Comparison of ENCODE assay signal across 22 cellular contexts in genomic region chr15:56968256-56968655, GRCh38. TPM values are rescaled to one million over a fixed set of nuclear protein-coding genes. Genes with fewer than 3 reads are reported as not detected.
DNase-seq lines count a peak whose midpoint lies in the region; ATAC-seq, FAIRE-seq and TF ChIP-seq lines count a peak whose summit lies in the region.
"Had no signal": no experiment of that assay in that cellular context is flagged by ENCODE, and none has a peak within 500 bp of the region (broad histone marks: within the 10 kb centered on the region; RNA-seq: fewer than 3 reads in every experiment).

No MANE protein-coding gene starts in this region.

- dilution Hi-C loops in keratinocyte (cut with MboI; ENCODE audit: extremely low pct_ligation_motif_present, low sequenced_read_pairs): no loop called here

- intact Hi-C loops in Calu3 (cut with micrococcal nuclease; ENCODE audit: unreplicated experiment) (loop anchor here (5.0 kb wide), 1 partner anchor 41 kb away; no protein-coding TSS in a partner anchor), PC-3 (cut with micrococcal nuclease) (no loop called here), prostate gland (cut with DNase I) (no loop called here)
- intact Hi-C loops in activated CD4-positive, alpha-beta T cell treated with anti-CD3 and anti-CD28 coated beads, Interleukin-2, amount 10 ng/mL, durations not matched to agents 24 days and 14 days (cut with micrococcal nuclease): loop anchor here (10.0 kb wide), 1 partner anchor 203 kb away; no protein-coding TSS in a partner anchor

- H3K4me2 ChIP-seq in PC-3 (ENCODE audit: low read length) (peak overlapping the region; percentile 66; the same call in 1 of the 2 replicates), keratinocyte (ENCODE audit: control insufficient read depth, extremely low read depth, insufficient read depth, low read depth, low read length) (peak overlapping the region; percentile 72)
- H3K4me2 ChIP-seq: BLaER1 had no signal

- H3K4me3 ChIP-seq in PC-3 (ENCODE audit: low read length) (no peak overlapping the region), keratinocyte (ENCODE audit: control insufficient read depth in 2 of 3, extremely low read depth in 1 of 3, insufficient read depth in 2 of 3, low read depth in 1 of 3, low read length in 3 of 3) (no peak overlapping the region), prostate gland (no peak overlapping the region)
- H3K4me3 ChIP-seq: BLaER1 had no signal

- peaks cover 72% of the 10 kb centered on the region for H3K79me2 ChIP-seq in PC-3 (ENCODE audit: low read length)
- H3K79me2 ChIP-seq in keratinocyte (ENCODE audit: control insufficient read depth, insufficient read depth, low read length): peaks cover 89% of the 10 kb centered on the region

- no peak overlapping the region for H3K4me3 Mint-ChIP-seq in Calu3 (ENCODE audit: low read depth, unreplicated experiment)
- no peak overlapping the region for H3K4me3 Mint-ChIP-seq in activated CD4-positive, alpha-beta T cell treated with anti-CD3 and anti-CD28 coated beads, Interleukin-2, amount 10 ng/mL, durations not matched to agents 24 days and 14 days
- H3K4me3 Mint-ChIP-seq in activated CD8-positive, alpha-beta T cell treated with anti-CD3 and anti-CD28 coated beads, Interleukin-2, amount 10 ng/mL, durations not matched to agents 7 days and 5 days: no peak overlapping the region
- H3K4me3 Mint-ChIP-seq: CD8-positive, alpha-beta T cell had no signal

- H3K27me3 Mint-ChIP-seq in Calu3 (ENCODE audit: unreplicated experiment): no peaks in the 10 kb centered on the region
- no peaks in the 10 kb centered on the region for H3K27me3 Mint-ChIP-seq in activated CD4-positive, alpha-beta T cell treated with anti-CD3 and anti-CD28 coated beads, Interleukin-2, amount 10 ng/mL, durations not matched to agents 24 days and 14 days
- no peaks in the 10 kb centered on the region for H3K27me3 Mint-ChIP-seq in activated CD8-positive, alpha-beta T cell treated with anti-CD3 and anti-CD28 coated beads, Interleukin-2, amount 10 ng/mL, durations not matched to agents 7 days and 5 days (ENCODE audit: low read depth)

- POLR2A ChIA-PET in PC-3 (lab: Charles Lee; ENCODE audit: unreplicated experiment): no interaction called here
- POLR2A ChIA-PET in activated CD8-positive, alpha-beta T cell treated with anti-CD3 and anti-CD28 coated beads, Interleukin-2, amount 10 ng/mL, durations not matched to agents 7 days and 5 days (lab: Charles Lee): no interaction called here

- H3K27me3 ChIP-seq in PC-3 (ENCODE audit: low read length) (no peaks in the 10 kb centered on the region), keratinocyte (ENCODE audit: control insufficient read depth, extremely low read depth, insufficient read depth, low read length) (no peaks in the 10 kb centered on the region), prostate gland (replicated peaks; ENCODE audit: insufficient read depth) (no peaks in the 10 kb centered on the region)
- H3K27me3 ChIP-seq: BLaER1 had no signal

- H3K9me3 ChIP-seq in PC-3 (ENCODE audit: low read length) (no peaks in the 10 kb centered on the region), keratinocyte (ENCODE audit: control insufficient read depth, low read depth, low read length) (no peaks in the 10 kb centered on the region), prostate gland (no peaks in the 10 kb centered on the region)

- H3K9ac ChIP-seq in PC-3 (ENCODE audit: low read length): no peak overlapping the region
- no peak overlapping the region for H3K9ac ChIP-seq in keratinocyte (ENCODE audit: control insufficient read depth, extremely low read depth, insufficient read depth, low read length)
- H3K9ac ChIP-seq: BLaER1 had no signal

- H3K9me2 ChIP-seq in PC-3 (replicated peaks; ENCODE audit: low read length): no peaks in the 10 kb centered on the region

- peaks cover 19% of the 10 kb centered on the region for H3K4me1 ChIP-seq in PC-3 (ENCODE audit: insufficient read depth, low read length)
- H3K4me1 ChIP-seq in keratinocyte (ENCODE audit: control insufficient read depth, extremely low read depth, insufficient read depth, low read length): peaks cover 15% of the 10 kb centered on the region
- H3K4me1 ChIP-seq in prostate gland (replicated peaks): peaks cover 3% of the 10 kb centered on the region

- 0 out of 2 replicates have a peak, but pooled peaks cover 7% of the 10 kb centered on the region for H4K20me1 ChIP-seq in PC-3 (ENCODE audit: low read length)
- no peaks in the 10 kb centered on the region for H4K20me1 ChIP-seq in keratinocyte (ENCODE audit: control insufficient read depth, extremely low read depth, insufficient read depth, low read length)

- CTCF ChIA-PET in Calu3 (lab: Charles Lee): interaction anchor here (0.9 to 1.2 kb wide), 2 partner anchors 9 to 472 kb away, joined by 3 read pairs; no protein-coding TSS in a partner anchor
- CTCF ChIA-PET in PC-3 (lab: Charles Lee): no interaction called here
- CTCF ChIA-PET in activated CD8-positive, alpha-beta T cell treated with anti-CD3 and anti-CD28 coated beads, Interleukin-2, amount 10 ng/mL, durations not matched to agents 7 days and 5 days (lab: Charles Lee): no interaction called here

- H3K27ac ChIP-seq in PC-3 (ENCODE audit: low read length) (peak overlapping the region; percentile 73), keratinocyte (ENCODE audit: control insufficient read depth, insufficient read depth, low read length) (no peak overlapping the region), prostate gland (peak overlapping the region; percentile 69 to 81)
- H3K27ac ChIP-seq: BLaER1 had no signal

- TF ChIP-seq POLR2A in prostate gland (IDR thresholded peaks at IDR 0.05): no peak

- H3K9me1 ChIP-seq in keratinocyte (ENCODE audit: control insufficient read depth, extremely low read depth, insufficient read depth, low read length): peaks cover 4% of the 10 kb centered on the region

- TF ChIP-seq CTCF in Calu3 (IDR thresholded peaks at IDR 0.05; ENCODE audit: unreplicated experiment) (no peak), PC-3 (conservative IDR thresholded peaks at IDR 0.05; ENCODE audit: low read depth, low read length) (no peak), keratinocyte (optimal IDR thresholded peaks at IDR 0.05 in 1 of 3, IDR thresholded peaks at IDR 0.05 in 1 of 3, conservative IDR thresholded peaks at IDR 0.05 in 1 of 3; ENCODE audit: extremely low read depth in 1 of 3, insufficient read depth in 2 of 3, low read length in 3 of 3) (no peak), prostate gland (IDR thresholded peaks at IDR 0.05) (no peak)

- no peak for FAIRE-seq in keratinocyte (lab: Jason Lieb, UNC)
- FAIRE-seq: G401.6, GM12892, H1, RCC 7860 had no signal

- H3K9me3 Mint-ChIP-seq in Calu3 (ENCODE audit: low read depth, unreplicated experiment): no peaks in the 10 kb centered on the region
- no peaks in the 10 kb centered on the region for H3K9me3 Mint-ChIP-seq in activated CD4-positive, alpha-beta T cell treated with anti-CD3 and anti-CD28 coated beads, Interleukin-2, amount 10 ng/mL, durations not matched to agents 24 days and 14 days
- no peaks in the 10 kb centered on the region for H3K9me3 Mint-ChIP-seq in activated CD8-positive, alpha-beta T cell treated with anti-CD3 and anti-CD28 coated beads, Interleukin-2, amount 10 ng/mL, durations not matched to agents 7 days and 5 days (ENCODE audit: insufficient read depth)
- H3K9me3 Mint-ChIP-seq: CD8-positive, alpha-beta T cell had no signal

- ATAC-seq in PC-3 (no peak; the same call in 1 of the 2 replicates), HG03469 (IDR thresholded peaks at IDR 0.05; ENCODE audit: unreplicated experiment) (no peak)
- ATAC-seq in activated CD8-positive, alpha-beta T cell treated with anti-CD3 and anti-CD28 coated beads, Interleukin-2, amount 10 ng/mL, durations not matched to agents 7 days and 5 days: no peak
- ATAC-seq: CD8-positive, alpha-beta T cell had no signal

- BruUV-seq in Calu3 (replicated peaks; lab: Mats Ljungman, UMichigan) (no TSS peak), PC-3 (replicated peaks; lab: Mats Ljungman, UMichigan) (no TSS peak)

- no peak for DNase-seq in Calu3
- no peak for DNase-seq in PC-3
- no peak for DNase-seq in keratinocyte (ENCODE audit: low read depth, low spot score)
- DNase-seq in prostate gland (ENCODE audit: low spot score): no peak
- DNase-seq in activated CD4-positive, alpha-beta T cell treated with anti-CD3 and anti-CD28 coated beads, Interleukin-2, amount 10 ng/mL, durations not matched to agents 24 days and 14 days: no peak
- DNase-seq in activated CD8-positive, alpha-beta T cell treated with anti-CD3 and anti-CD28 coated beads, Interleukin-2, amount 10 ng/mL, durations not matched to agents 7 days and 5 days: no peak
- no peak for DNase-seq in Kasumi-1 (lab: John Stamatoyannopoulos, UW)
- DNase-seq: ACHN; CD8-positive, alpha-beta T cell; KBM-7; NCI-H1092 treated with DMSO at 0.1 percent for 48 hours; NCI-H1436 treated with DMSO at 0.1 percent for 48 hours; NCI-H2171; NCI-H524 treated with DMSO at 0.1 percent for 48 hours; NCI-H82; Right ventricle myocardium superior had no signal

- H3K4me1 Mint-ChIP-seq in Calu3 (ENCODE audit: low read depth, unreplicated experiment): peaks cover 75% of the 10 kb centered on the region
- peaks cover 31% of the 10 kb centered on the region for H3K4me1 Mint-ChIP-seq in activated CD4-positive, alpha-beta T cell treated with anti-CD3 and anti-CD28 coated beads, Interleukin-2, amount 10 ng/mL, durations not matched to agents 24 days and 14 days
- peaks cover 24% of the 10 kb centered on the region for H3K4me1 Mint-ChIP-seq in activated CD8-positive, alpha-beta T cell treated with anti-CD3 and anti-CD28 coated beads, Interleukin-2, amount 10 ng/mL, durations not matched to agents 7 days and 5 days (ENCODE audit: low read depth)

- peak overlapping the region; percentile 66 for H3K27ac Mint-ChIP-seq in Calu3 (ENCODE audit: unreplicated experiment)
- no peak overlapping the region for H3K27ac Mint-ChIP-seq in activated CD4-positive, alpha-beta T cell treated with anti-CD3 and anti-CD28 coated beads, Interleukin-2, amount 10 ng/mL, durations not matched to agents 24 days and 14 days
- no peak overlapping the region for H3K27ac Mint-ChIP-seq in activated CD8-positive, alpha-beta T cell treated with anti-CD3 and anti-CD28 coated beads, Interleukin-2, amount 10 ng/mL, durations not matched to agents 7 days and 5 days
- H3K27ac Mint-ChIP-seq: CD8-positive, alpha-beta T cell had no signal

- peaks cover 8% of the 10 kb centered on the region for H3K36me3 Mint-ChIP-seq in Calu3 (ENCODE audit: insufficient read depth, unreplicated experiment)
- H3K36me3 Mint-ChIP-seq in activated CD4-positive, alpha-beta T cell treated with anti-CD3 and anti-CD28 coated beads, Interleukin-2, amount 10 ng/mL, durations not matched to agents 24 days and 14 days (ENCODE audit: low read depth): no peaks in the 10 kb centered on the region
- H3K36me3 Mint-ChIP-seq in activated CD8-positive, alpha-beta T cell treated with anti-CD3 and anti-CD28 coated beads, Interleukin-2, amount 10 ng/mL, durations not matched to agents 7 days and 5 days (ENCODE audit: low read depth): peaks cover 5% of the 10 kb centered on the region
- H3K36me3 Mint-ChIP-seq: CD8-positive, alpha-beta T cell had no signal

- no peak overlapping the region for H2AFZ ChIP-seq in PC-3 (ENCODE audit: low read length)
- no peak overlapping the region for H2AFZ ChIP-seq in keratinocyte (ENCODE audit: control insufficient read depth, low read length)

- peaks cover 3% of the 10 kb centered on the region for H3F3A ChIP-seq in PC-3 (ENCODE audit: low read length, unreplicated experiment)

- no peaks in the 10 kb centered on the region for H3K36me3 ChIP-seq in PC-3 (ENCODE audit: low read depth, low read length)
- no peaks in the 10 kb centered on the region for H3K36me3 ChIP-seq in keratinocyte (ENCODE audit: control insufficient read depth in 2 of 2, extremely low read depth in 1 of 2, insufficient read depth in 2 of 2, low read length in 2 of 2)
- H3K36me3 ChIP-seq in prostate gland: no peaks in the 10 kb centered on the region

RNA-seq across cellular contexts. Expression of gene TCF12, which starts 49.8 kb away (rescaled TPM):
- total RNA-seq in Calu3 (2022) (115 and 127 TPM in 2 replicates), PC-3 (2014; rRNA removed) (78.3 and 103 TPM in 2 replicates), prostate gland (100 to 1,000 TPM in 1 of 2 donors, 10 to 100 TPM in 1; 95.4 to 123 TPM)
- polyA plus RNA-seq in keratinocyte: 43.3 to 64.2 TPM (median 48.3 TPM) in 3 replicates
- 45.5 TPM for polyA plus RNA-seq in keratinocyte (2011; ENCODE audit: low read depth)
- 33.9 and 63.2 TPM in 2 replicates for polyA plus RNA-seq in keratinocyte (2011; cell fraction: cytosol; rRNA removed)
- polyA plus RNA-seq in keratinocyte (2011; cell fraction: nucleus; rRNA removed): 40.4 and 42.5 TPM in 2 replicates
- polyA plus RNA-seq in keratinocyte (2012; ENCODE audit: low replicate concordance): 13.8 and 27.6 TPM in 2 replicates
- 66.2 to 137 TPM (median 103 TPM) in 3 replicates for polyA minus RNA-seq in keratinocyte
- polyA minus RNA-seq in keratinocyte (2011; cell fraction: cytosol; rRNA and poly(A)+ RNA removed): 25.9 TPM
- polyA minus RNA-seq in keratinocyte (2011; cell fraction: nucleus; rRNA and poly(A)+ RNA removed): 43.2 and 105 TPM in 2 replicates
- 78.6 and 89.1 TPM in 2 replicates for total RNA-seq in activated CD4-positive, alpha-beta T cell treated with anti-CD3 and anti-CD28 coated beads, Interleukin-2, amount 10 ng/mL, durations not matched to agents 24 days and 14 days
- 10 to 100 TPM; 63.4 to 70.7 TPM for total RNA-seq in activated CD8-positive, alpha-beta T cell treated with anti-CD3 and anti-CD28 coated beads, Interleukin-2, amount 10 ng/mL, durations not matched to agents 7 days and 5 days

Comparison
In these comparisons a context has a peak if more than half of its experiments do, and no peak if none do; other contexts are left out.
1. intact Hi-C loops: an anchor here in Calu3 (5.0 kb wide) and activated CD4-positive, alpha-beta T cell treated with anti-CD3 and anti-CD28 coated beads, Interleukin-2, amount 10 ng/mL, durations not matched to agents 24 days and 14 days (10.0 kb wide); none called in PC-3 and prostate gland.